1 cellular context compared by ENCODE assay signal in the genomic region with DNA sequence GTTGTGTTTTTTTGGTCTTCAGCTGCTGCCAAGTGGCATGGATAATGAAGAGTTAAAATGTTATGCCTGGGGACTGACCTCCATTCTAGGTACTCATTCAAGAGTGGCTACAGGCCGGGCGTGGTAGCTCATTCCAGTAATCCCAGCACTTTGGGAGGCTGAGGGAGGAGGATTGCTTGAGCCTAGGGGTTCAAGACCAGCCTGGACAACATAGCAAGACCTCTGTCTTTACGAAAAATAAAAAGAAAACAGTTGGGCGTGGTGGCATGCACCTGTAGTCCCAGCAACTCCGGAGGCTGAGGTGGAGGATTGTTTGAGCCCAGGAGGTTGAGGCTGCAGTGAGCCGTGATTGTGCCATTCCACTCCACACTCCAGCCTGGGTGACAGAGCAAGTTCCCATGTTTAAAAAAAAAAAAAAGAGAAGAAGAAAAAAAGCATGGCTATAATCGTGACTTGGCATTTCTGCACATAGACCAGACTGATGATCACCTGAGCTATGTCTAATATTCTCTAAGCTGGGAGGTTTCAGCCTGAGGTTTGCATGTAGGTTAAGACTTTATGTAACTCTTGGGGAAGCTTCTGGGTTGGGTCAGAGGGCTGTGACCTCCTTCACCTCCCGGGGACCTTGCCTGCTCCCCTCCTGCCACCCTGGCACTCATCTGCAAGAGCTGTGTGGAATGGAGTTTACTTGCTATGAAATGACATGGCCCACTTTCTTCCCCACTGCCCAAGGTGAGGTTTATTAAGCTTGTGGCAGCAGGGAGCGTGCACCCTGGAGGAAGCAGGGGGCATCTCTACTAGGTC.
TF ChIP-seq lines count a peak whose summit lies in the region.

No MANE protein-coding gene starts in this region.

TF ChIP-seq in HCT116, 20 proteins besides CTCF, POLR2A, EP300 and RAD21 (continued from another document):
- TF ChIP-seq EZH2 (IDR thresholded peaks at IDR 0.05), result no peak
- TF ChIP-seq YY1 (IDR thresholded peaks at IDR 0.05; ENCODE audit: extremely low read depth, insufficient replicate concordance, low read depth, low read length), result no peak
- TF ChIP-seq, protein P1, sequence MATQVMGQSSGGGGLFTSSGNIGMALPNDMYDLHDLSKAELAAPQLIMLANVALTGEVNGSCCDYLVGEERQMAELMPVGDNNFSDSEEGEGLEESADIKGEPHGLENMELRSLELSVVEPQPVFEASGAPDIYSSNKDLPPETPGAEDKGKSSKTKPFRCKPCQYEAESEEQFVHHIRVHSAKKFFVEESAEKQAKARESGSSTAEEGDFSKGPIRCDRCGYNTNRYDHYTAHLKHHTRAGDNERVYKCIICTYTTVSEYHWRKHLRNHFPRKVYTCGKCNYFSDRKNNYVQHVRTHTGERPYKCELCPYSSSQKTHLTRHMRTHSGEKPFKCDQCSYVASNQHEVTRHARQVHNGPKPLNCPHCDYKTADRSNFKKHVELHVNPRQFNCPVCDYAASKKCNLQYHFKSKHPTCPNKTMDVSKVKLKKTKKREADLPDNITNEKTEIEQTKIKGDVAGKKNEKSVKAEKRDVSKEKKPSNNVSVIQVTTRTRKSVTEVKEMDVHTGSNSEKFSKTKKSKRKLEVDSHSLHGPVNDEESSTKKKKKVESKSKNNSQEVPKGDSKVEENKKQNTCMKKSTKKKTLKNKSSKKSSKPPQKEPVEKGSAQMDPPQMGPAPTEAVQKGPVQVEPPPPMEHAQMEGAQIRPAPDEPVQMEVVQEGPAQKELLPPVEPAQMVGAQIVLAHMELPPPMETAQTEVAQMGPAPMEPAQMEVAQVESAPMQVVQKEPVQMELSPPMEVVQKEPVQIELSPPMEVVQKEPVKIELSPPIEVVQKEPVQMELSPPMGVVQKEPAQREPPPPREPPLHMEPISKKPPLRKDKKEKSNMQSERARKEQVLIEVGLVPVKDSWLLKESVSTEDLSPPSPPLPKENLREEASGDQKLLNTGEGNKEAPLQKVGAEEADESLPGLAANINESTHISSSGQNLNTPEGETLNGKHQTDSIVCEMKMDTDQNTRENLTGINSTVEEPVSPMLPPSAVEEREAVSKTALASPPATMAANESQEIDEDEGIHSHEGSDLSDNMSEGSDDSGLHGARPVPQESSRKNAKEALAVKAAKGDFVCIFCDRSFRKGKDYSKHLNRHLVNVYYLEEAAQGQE (IDR thresholded peaks at IDR 0.05; ENCODE audit: low read depth), result no peak
